In the genomic region with DNA sequence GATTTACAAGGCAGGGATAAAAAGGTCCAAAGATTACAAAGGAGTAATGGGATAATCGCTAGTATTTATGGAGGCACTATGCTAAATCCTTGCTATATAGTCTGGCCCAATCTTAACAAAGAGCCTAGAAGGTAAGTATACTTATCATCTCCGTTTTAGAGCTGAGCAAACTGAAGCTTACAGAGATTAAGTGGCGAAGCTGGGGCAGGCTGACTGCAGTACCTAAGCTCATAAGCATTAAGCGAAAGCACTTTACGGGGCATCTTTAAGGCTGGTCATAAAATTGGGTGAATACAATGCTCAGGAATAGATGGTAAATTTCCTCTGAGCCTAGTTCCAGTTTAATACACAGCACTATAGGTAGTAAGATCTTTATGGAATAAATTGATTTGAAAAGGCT, we compare ENCODE assay signal across 26 cellular contexts. TPM values are rescaled to one million over a fixed set of nuclear protein-coding genes. Genes with fewer than 3 reads are reported as not detected.
"Had no signal": no experiment of that assay in that cellular context is flagged by ENCODE, and none has a peak within 500 bp of the region (broad histone marks: within the 10 kb centered on the region; RNA-seq: fewer than 3 reads in every experiment).

No MANE protein-coding gene starts in this region.

- H3K27ac ChIP-seq: body of pancreas, dorsolateral prefrontal cortex, foreskin keratinocyte, left lung, prostate gland, tibial artery had no signal

- H3K4me1 ChIP-seq: body of pancreas, foreskin keratinocyte, left lung, prostate gland, tibial artery had no signal

- H3K4me3 ChIP-seq: body of pancreas, dorsolateral prefrontal cortex, left lung, prostate gland, tibial artery had no signal

- FAIRE-seq: kidney, TTC549 had no signal

- H3K27me3 ChIP-seq: body of pancreas, dorsolateral prefrontal cortex, foreskin keratinocyte, left lung, tibial artery had no signal

- DNase-seq: activated CD4-positive, alpha-beta memory T cell treated with anti-CD3 and anti-CD28 coated beads, Interleukin-2, amount 10 ng/mL, durations not matched to agents 7 days and 5 days; activated CD4-positive, alpha-beta T cell treated with anti-CD3 and anti-CD28 coated beads for 4 hours; activated CD8-positive, alpha-beta memory T cell treated with anti-CD3 and anti-CD28 coated beads, Interleukin-2, amount 10 ng/mL, durations not matched to agents 7 days and 5 days; activated naive CD4-positive, alpha-beta T cell treated with Interleukin-2 at 50 U/mL for 16 hours; activated naive CD8-positive, alpha-beta T cell treated with anti-CD3 and anti-CD28 coated beads, Interleukin-2, amount 10 ng/mL, durations not matched to agents 7 days and 5 days; activated T-cell treated with anti-CD3 and anti-CD28 coated beads, Interleukin-2, amount 50 U/mL, for 24 hours; body of pancreas; dorsolateral prefrontal cortex; foreskin keratinocyte; hypothalamus; kidney; left lung; mammary epithelial cell; midbrain; nephron progenitor cell; right cardiac atrium; stimulated activated naive CD8-positive, alpha-beta T cell treated with anti-CD3 and anti-CD28 coated beads, Interleukin-15, Interleukin-2, amounts not matched to agents 100 U/mL and 50 U/mL, for 24 hours; substantia nigra; T-helper 2 cell; tibial artery had no signal

- H3K36me3 ChIP-seq: left lung, prostate gland, tibial artery had no signal

- ATAC-seq: activated CD8-positive, alpha-beta memory T cell treated with anti-CD3 and anti-CD28 coated beads, Interleukin-2, amount 10 ng/mL, durations not matched to agents 7 days and 5 days; body of pancreas; foreskin keratinocyte; left lung; right cardiac atrium; stimulated activated naive CD8-positive, alpha-beta T cell treated with anti-CD3 and anti-CD28 coated beads, Interleukin-15, Interleukin-2, amounts not matched to agents 100 U/mL and 50 U/mL, for 24 hours; WTC11 had no signal

- H3K9me3 ChIP-seq: body of pancreas, left lung, prostate gland, tibial artery had no signal

RNA-seq across cellular contexts. Expression of a gene that starts 30.0 kb away (rescaled TPM):
- total RNA-seq: activated CD4-positive, alpha-beta memory T cell treated with anti-CD3 and anti-CD28 coated beads, Interleukin-2, amount 10 ng/mL, durations not matched to agents 7 days and 5 days; activated CD8-positive, alpha-beta memory T cell treated with anti-CD3 and anti-CD28 coated beads, Interleukin-2, amount 10 ng/mL, durations not matched to agents 7 days and 5 days; activated T-helper 2 cell treated with anti-CD3 and anti-CD28 coated beads, Interferon-gamma antibody, Interleukin-2, Interleukin-4, amounts not matched to agents 10 μg/mL and 5 μg/mL and 100 μg/mL, durations not matched to agents 14 hours and 24 hours and 36 hours; epithelial cell of proximal tubule; fibroblast of lung; foreskin keratinocyte; mammary epithelial cell; WTC11 had no signal
- polyA plus RNA-seq: fibroblast of lung, foreskin keratinocyte, mammary epithelial cell had no signal
